In genomic region chr17:45759761-45760160, GRCh38 we compare ENCODE assay signal across 1 cellular context.
TF ChIP-seq lines count a peak whose summit lies in the region.

No MANE protein-coding gene starts in this region.

TF ChIP-seq in WTC11, 78 proteins besides CTCF, POLR2A, EP300 and RAD21 (continued from another document):
- TF ChIP-seq ZSCAN18 (CRISPR knock-in tag; IDR thresholded peaks at IDR 0.05) (no peak), IRF1 (CRISPR knock-in tag; IDR thresholded peaks at IDR 0.05) (peak; percentile 88), USF2 (CRISPR knock-in tag; IDR thresholded peaks at IDR 0.05) (peak; percentile 83), SMAD4 (CRISPR knock-in tag; IDR thresholded peaks at IDR 0.05) (no peak), USF1 (CRISPR knock-in tag; IDR thresholded peaks at IDR 0.05) (peak; percentile 88), NFYB (CRISPR knock-in tag; conservative IDR thresholded peaks at IDR 0.05; ENCODE audit: low read depth) (peak; percentile 67), ZNF232 (CRISPR knock-in tag; IDR thresholded peaks at IDR 0.05) (peak; percentile 52; the same call in 1 of the 2 replicates), EMX1 (CRISPR knock-in tag; IDR thresholded peaks at IDR 0.05) (no peak), FOXK1 (CRISPR knock-in tag; IDR thresholded peaks at IDR 0.05) (peak; percentile 73; the same call in 1 of the 2 replicates), OVOL2 (CRISPR knock-in tag; IDR thresholded peaks at IDR 0.05; ENCODE audit: borderline replicate concordance) (no peak), CREM (CRISPR knock-in tag; IDR thresholded peaks at IDR 0.05) (no peak), CBFB (CRISPR knock-in tag; IDR thresholded peaks at IDR 0.05; ENCODE audit: low read depth) (no peak), ETV6 (CRISPR knock-in tag; IDR thresholded peaks at IDR 0.05) (peak; percentile 94; the same call in 1 of the 2 replicates), CREB1 (CRISPR knock-in tag; IDR thresholded peaks at IDR 0.05) (no peak)
